15 cellular contexts compared by ENCODE assay signal in the genomic region with DNA sequence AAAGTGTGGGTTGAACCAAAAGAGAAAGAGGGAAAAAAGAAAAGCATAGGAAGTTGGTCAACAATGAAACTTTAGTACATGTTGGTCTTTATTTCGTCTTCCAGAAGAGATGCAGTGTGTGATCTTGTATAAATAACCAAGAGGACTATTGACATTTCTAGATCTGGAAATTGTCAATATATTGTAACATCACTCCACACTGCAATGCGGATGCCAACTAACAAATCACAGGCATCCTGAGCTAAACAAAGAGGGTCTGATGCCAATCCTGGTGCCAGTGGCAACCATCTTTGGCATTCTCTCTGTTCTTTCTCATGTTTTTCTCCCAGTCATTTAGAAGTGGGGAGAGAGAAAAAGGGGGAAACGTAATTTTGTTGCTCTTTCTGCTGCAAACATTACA. TPM values are rescaled to one million over a fixed set of nuclear protein-coding genes. Genes with fewer than 3 reads are reported as not detected.
"Had no signal": no experiment of that assay in that cellular context is flagged by ENCODE, and none has a peak within 500 bp of the region (broad histone marks: within the 10 kb centered on the region; RNA-seq: fewer than 3 reads in every experiment).

No MANE protein-coding gene starts in this region.

- H3K36me3 ChIP-seq: transverse colon had no signal

- H3K4me3 Mint-ChIP-seq: activated CD4-positive, alpha-beta T cell treated with anti-CD3 and anti-CD28 coated beads, Interleukin-2, amount 10 ng/mL, durations not matched to agents 7 days and 5 days; activated naive CD4-positive, alpha-beta T cell treated with anti-CD3 and anti-CD28 coated beads, Interleukin-2, amount 50 U/mL, for 24 hours; T-helper 1 cell treated with Interleukin-12 subunit alpha and Interleukin-12 subunit beta and Interleukin-4 antibody, amounts not matched to agents 30 μg/mL and 1 μg/mL, for 36 hours had no signal

- H3K27ac Mint-ChIP-seq: activated CD4-positive, alpha-beta T cell treated with anti-CD3 and anti-CD28 coated beads, Interleukin-2, amount 10 ng/mL, durations not matched to agents 7 days and 5 days; activated naive CD4-positive, alpha-beta T cell treated with anti-CD3 and anti-CD28 coated beads, Interleukin-2, amount 50 U/mL, for 24 hours; activated T-helper 2 cell treated with anti-CD3 and anti-CD28 coated beads, Interferon-gamma antibody, Interleukin-2, Interleukin-4, amounts not matched to agents 10 μg/mL and 5 μg/mL and 100 μg/mL, durations not matched to agents 14 hours and 24 hours and 36 hours; T-helper 1 cell treated with Interleukin-12 subunit alpha and Interleukin-12 subunit beta and Interleukin-4 antibody, amounts not matched to agents 30 μg/mL and 1 μg/mL, for 36 hours had no signal

- H3K27me3 ChIP-seq: cardiac muscle cell, transverse colon had no signal

- H3K9me3 ChIP-seq: transverse colon had no signal

- H3K27ac ChIP-seq: cardiac muscle cell had no signal

- H3K4me3 ChIP-seq: cardiac muscle cell, smooth muscle cell, transverse colon had no signal

- H3K36me3 Mint-ChIP-seq: activated naive CD4-positive, alpha-beta T cell treated with anti-CD3 and anti-CD28 coated beads, Interleukin-2, amount 50 U/mL, for 24 hours had no signal

- H3K9me3 Mint-ChIP-seq: activated CD4-positive, alpha-beta T cell treated with anti-CD3 and anti-CD28 coated beads, Interleukin-2, amount 10 ng/mL, durations not matched to agents 7 days and 5 days; activated naive CD4-positive, alpha-beta T cell treated with anti-CD3 and anti-CD28 coated beads, Interleukin-2, amount 50 U/mL, for 24 hours; activated T-helper 2 cell treated with anti-CD3 and anti-CD28 coated beads, Interferon-gamma antibody, Interleukin-2, Interleukin-4, amounts not matched to agents 10 μg/mL and 5 μg/mL and 100 μg/mL, durations not matched to agents 14 hours and 24 hours and 36 hours; T-helper 1 cell treated with Interleukin-12 subunit alpha and Interleukin-12 subunit beta and Interleukin-4 antibody, amounts not matched to agents 30 μg/mL and 1 μg/mL, for 36 hours had no signal

- DNase-seq: activated CD4-positive, alpha-beta T cell treated with anti-CD3 and anti-CD28 coated beads, Interleukin-2, amount 10 ng/mL, durations not matched to agents 7 days and 5 days; activated CD4-positive, CD25-positive, alpha-beta regulatory T cell; activated T-cell treated with anti-CD3 and anti-CD28 coated beads for 4 hours; amniotic stem cell; cortex of kidney; effector memory CD4-positive, alpha-beta T cell; erythroblast; retina; transverse colon had no signal

- H3K4me1 Mint-ChIP-seq: activated CD4-positive, alpha-beta T cell treated with anti-CD3 and anti-CD28 coated beads, Interleukin-2, amount 10 ng/mL, durations not matched to agents 7 days and 5 days; activated naive CD4-positive, alpha-beta T cell treated with anti-CD3 and anti-CD28 coated beads, Interleukin-2, amount 50 U/mL, for 24 hours had no signal

RNA-seq across cellular contexts. Expression of a gene that starts 9.7 kb away (rescaled TPM):
- total RNA-seq: activated CD4-positive, alpha-beta T cell treated with anti-CD3 and anti-CD28 coated beads, Interleukin-2, amount 10 ng/mL, durations not matched to agents 7 days and 5 days; activated CD8-positive, alpha-beta memory T cell treated with anti-CD3 and anti-CD28 coated beads for 36 hours; activated T-helper 2 cell treated with anti-CD3 and anti-CD28 coated beads, Interferon-gamma antibody, Interleukin-2, Interleukin-4, amounts not matched to agents 10 μg/mL and 5 μg/mL and 100 μg/mL, durations not matched to agents 14 hours and 24 hours and 36 hours had no signal
